ENCODE assay signal across 17 cellular contexts in the genomic region with DNA sequence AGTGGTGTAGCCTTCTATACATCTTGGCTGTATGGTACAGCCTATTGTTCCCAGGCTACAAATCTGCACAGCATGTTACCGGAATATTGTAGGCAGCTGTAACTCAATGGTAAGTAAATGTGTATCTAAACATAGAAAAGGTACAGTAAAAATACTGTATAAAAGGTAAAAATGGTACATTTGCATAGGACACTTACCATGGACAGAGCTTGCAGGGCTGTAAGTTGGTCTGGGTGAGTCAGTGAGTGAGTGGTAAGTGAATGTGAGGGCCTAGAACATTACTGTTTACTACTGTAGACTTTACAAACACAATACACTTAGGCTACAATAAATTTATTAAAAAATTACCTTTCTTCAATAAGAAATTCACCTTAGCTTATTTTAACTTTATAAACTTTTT.
"Had no signal": no experiment of that assay in that cellular context is flagged by ENCODE, and none has a peak within 500 bp of the region (broad histone marks: within the 10 kb centered on the region; RNA-seq: fewer than 3 reads in every experiment).

No MANE protein-coding gene starts in this region.

- H3K4me3 Mint-ChIP-seq: stimulated activated memory B cell treated with anti-CD40 and anti-IgM and Interleukin-4, amounts not matched to agents 10 μg/mL and 1 μg/mL and 100 μg/mL, for 72 hours; stimulated activated naive CD8-positive, alpha-beta T cell treated with anti-CD3 and anti-CD28 coated beads, Interleukin-15, Interleukin-2, amounts not matched to agents 100 ng/mL and 50 ng/mL, for 24 hours had no signal

- H3K27ac Mint-ChIP-seq: naive B cell; nephron; progenitor cell of endocrine pancreas; stimulated activated memory B cell treated with anti-CD40 and anti-IgM and Interleukin-4, amounts not matched to agents 10 μg/mL and 1 μg/mL and 100 μg/mL, for 72 hours; stimulated activated naive CD8-positive, alpha-beta T cell treated with anti-CD3 and anti-CD28 coated beads, Interleukin-15, Interleukin-2, amounts not matched to agents 100 ng/mL and 50 ng/mL, for 24 hours had no signal

- H3K9me3 Mint-ChIP-seq: stimulated activated memory B cell treated with anti-CD40 and anti-IgM and Interleukin-4, amounts not matched to agents 10 μg/mL and 1 μg/mL and 100 μg/mL, for 72 hours; stimulated activated naive CD8-positive, alpha-beta T cell treated with anti-CD3 and anti-CD28 coated beads, Interleukin-15, Interleukin-2, amounts not matched to agents 100 ng/mL and 50 ng/mL, for 24 hours had no signal

- DNase-seq: dermis blood vessel endothelial cell; erythroblast; foreskin melanocyte; head of caudate nucleus; mesendoderm; naive B cell; occipital lobe; pancreas; right cardiac atrium; stimulated activated CD4-positive, alpha-beta T cell treated with anti-CD3 and anti-CD28 coated beads, Interleukin-4, amount 100 ng/mL, for 24 hours; tibial artery; upper lobe of left lung; uterus had no signal

- H3K27me3 Mint-ChIP-seq: progenitor cell of endocrine pancreas; stimulated activated memory B cell treated with anti-CD40 and anti-IgM and Interleukin-4, amounts not matched to agents 10 μg/mL and 1 μg/mL and 100 μg/mL, for 72 hours; stimulated activated naive CD8-positive, alpha-beta T cell treated with anti-CD3 and anti-CD28 coated beads, Interleukin-15, Interleukin-2, amounts not matched to agents 100 ng/mL and 50 ng/mL, for 24 hours had no signal

- H3K36me3 Mint-ChIP-seq: naive B cell; stimulated activated memory B cell treated with anti-CD40 and anti-IgM and Interleukin-4, amounts not matched to agents 10 μg/mL and 1 μg/mL and 100 μg/mL, for 72 hours had no signal
